In the genomic region with DNA sequence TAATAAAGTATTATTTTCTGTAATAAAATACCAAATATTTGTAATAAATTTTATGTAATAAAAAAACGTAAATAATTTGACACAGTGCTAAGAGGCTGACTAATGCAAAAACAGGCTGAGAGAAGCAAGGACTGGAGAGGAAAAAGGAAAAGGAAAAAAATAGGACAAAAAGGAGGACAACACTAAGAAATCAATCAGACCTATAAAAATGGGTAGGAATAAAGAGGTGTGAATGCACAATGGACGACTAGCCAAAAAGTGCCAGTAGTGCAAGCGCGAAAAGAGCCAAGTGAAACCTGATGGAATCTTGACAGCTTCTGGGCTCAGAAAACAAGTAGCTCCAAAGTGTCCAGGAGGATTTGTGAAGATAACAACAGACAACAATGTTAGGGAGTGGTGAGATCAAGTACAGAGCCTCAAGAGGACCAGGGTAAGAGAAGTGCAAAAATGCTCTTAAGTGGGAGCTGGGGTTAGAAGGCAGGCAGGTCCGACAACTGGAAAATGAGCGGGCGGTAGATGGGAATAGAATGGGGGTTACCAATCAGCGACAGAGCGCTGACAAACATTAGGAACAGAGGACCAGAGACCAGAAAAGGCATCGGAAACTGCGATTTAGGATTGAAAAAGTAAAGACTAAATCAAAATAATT, we compare ENCODE assay signal across 9 cellular contexts. TPM values are rescaled to one million over a fixed set of nuclear protein-coding genes. Genes with fewer than 3 reads are reported as not detected.
DNase-seq lines count a peak whose midpoint lies in the region; ATAC-seq and TF ChIP-seq lines count a peak whose summit lies in the region.
"Had no signal": no experiment of that assay in that cellular context is flagged by ENCODE, and none has a peak within 500 bp of the region (broad histone marks: within the 10 kb centered on the region; RNA-seq: fewer than 3 reads in every experiment).

No MANE protein-coding gene starts in this region.

- H3K36me3 ChIP-seq in iPS DF 6.9 (ENCODE audit: control insufficient read depth, insufficient read depth, low read length) (no peaks in the 10 kb centered on the region), smooth muscle cell (ENCODE audit: low read depth) (no peaks in the 10 kb centered on the region)

- WGBS in iPS DF 6.9 (ENCODE audit: insufficient coverage, insufficient read length): no CpG with 5 or more reads among the region's 11 CpGs
- WGBS in smooth muscle cell (ENCODE audit: low lambda C conversion rate): 8% methylated on average over 11 of the region's 11 CpGs

- no peak overlapping the region for H3K27ac ChIP-seq in iPS DF 6.9 (ENCODE audit: low read length)
- peak overlapping the region; percentile 90 for H3K27ac ChIP-seq in smooth muscle cell (ENCODE audit: low read depth)

- peak overlapping the region; percentile 97 for H3K4me2 ChIP-seq in smooth muscle cell

- H3K27me3 Mint-ChIP-seq in WTC11 (ENCODE audit: low read depth): peaks cover 21% of the 10 kb centered on the region
- H3K27me3 Mint-ChIP-seq: central memory CD8-positive, alpha-beta T cell had no signal

- H3F3A ChIP-seq in smooth muscle cell (ENCODE audit: low read depth): no peaks in the 10 kb centered on the region

- no peaks in the 10 kb centered on the region for H3K4me1 ChIP-seq in iPS DF 6.9 (ENCODE audit: control insufficient read depth, insufficient read depth, low read length)
- peaks cover 22% of the 10 kb centered on the region for H3K4me1 ChIP-seq in smooth muscle cell (ENCODE audit: low read depth)

- H4K20me1 ChIP-seq in smooth muscle cell (ENCODE audit: low read depth): peaks cover 52% of the 10 kb centered on the region

- H3K27ac Mint-ChIP-seq in WTC11: no peak overlapping the region

- DNase-seq in activated gamma-delta T cell treated with Interleukin-2 at 50 U/mL for 16 hours (peak; percentile 12), activated gamma-delta T cell (lab: John Stamatoyannopoulos, UW) (no peak), WTC11 (ENCODE audit: low spot score) (no peak), iPS DF 6.9 (ENCODE audit: low read depth, low spot score) (no peak), smooth muscle cell (lab: John Stamatoyannopoulos, UW; ENCODE audit: unreplicated experiment) (no peak), NCI-H2196 (lab: John Stamatoyannopoulos, UW; ENCODE audit: unreplicated experiment) (no peak), SHP77 treated with DMSO at 0.1 percent for 48 hours (lab: John Stamatoyannopoulos, UW) (no peak)

- H3K36me3 Mint-ChIP-seq in WTC11: 0 out of 2 replicates have a peak, but pooled peaks cover under 1% of the 10 kb centered on the region

- H3K9me3 ChIP-seq in iPS DF 6.9 (ENCODE audit: control insufficient read depth, insufficient read depth, low read length) (no peaks in the 10 kb centered on the region), smooth muscle cell (replicated peaks; ENCODE audit: low read depth) (no peaks in the 10 kb centered on the region)

- no peaks in the 10 kb centered on the region for H3K9me3 Mint-ChIP-seq in WTC11

- H3K4me1 Mint-ChIP-seq in WTC11: peaks cover 5% of the 10 kb centered on the region; the same call in 1 of the 2 replicates

- peaks cover 61% of the 10 kb centered on the region for H3K79me2 ChIP-seq in smooth muscle cell (ENCODE audit: low read depth)

- CTCF ChIA-PET in WTC11 (lab: Charles Lee): interaction anchor here (0.6 to 1.8 kb wide), 7 partner anchors 34 to 248 kb away, joined by 3 to 8 read pairs (median 3); no protein-coding TSS in a partner anchor

- TF ChIP-seq CTCF in WTC11 (IDR thresholded peaks at IDR 0.05) (no peak), smooth muscle cell (IDR thresholded peaks at IDR 0.05; ENCODE audit: borderline replicate concordance, insufficient read depth, poor library complexity, severe bottlenecking) (no peak)

- peak overlapping the region; percentile 100 for H3K9ac ChIP-seq in smooth muscle cell (ENCODE audit: low read depth)

- POLR2A ChIA-PET in WTC11 (lab: Charles Lee): interaction anchor here (0.6 to 1.2 kb wide), 4 partner anchors 10 to 112 kb away, joined by 3 to 5 read pairs (median 5); no protein-coding TSS in a partner anchor

- ATAC-seq in HG03439 (IDR thresholded peaks at IDR 0.05; ENCODE audit: unreplicated experiment) (peak; percentile 15), WTC11 (peak; percentile 11; the same call in 1 of the 2 replicates)

- H3K27me3 ChIP-seq in iPS DF 6.9 (ENCODE audit: control insufficient read depth, insufficient read depth, low read length): no peaks in the 10 kb centered on the region
- H3K27me3 ChIP-seq in smooth muscle cell (ENCODE audit: low read depth): no peaks in the 10 kb centered on the region

- peak overlapping the region; percentile 99; the same call in 1 of the 2 replicates for H3K4me3 ChIP-seq in iPS DF 6.9 (ENCODE audit: low read length)
- peak overlapping the region; percentile 100 for H3K4me3 ChIP-seq in smooth muscle cell

- peak overlapping the region; percentile 81 for H2AFZ ChIP-seq in smooth muscle cell (ENCODE audit: low read depth)

- H3K4me3 Mint-ChIP-seq in WTC11: no peak overlapping the region
- H3K4me3 Mint-ChIP-seq: central memory CD8-positive, alpha-beta T cell had no signal

TF ChIP-seq in WTC11, 78 proteins besides CTCF, POLR2A, EP300 and RAD21:
- TF ChIP-seq PRRX2 (CRISPR knock-in tag; IDR thresholded peaks at IDR 0.05): no peak
- TF ChIP-seq, protein P1, sequence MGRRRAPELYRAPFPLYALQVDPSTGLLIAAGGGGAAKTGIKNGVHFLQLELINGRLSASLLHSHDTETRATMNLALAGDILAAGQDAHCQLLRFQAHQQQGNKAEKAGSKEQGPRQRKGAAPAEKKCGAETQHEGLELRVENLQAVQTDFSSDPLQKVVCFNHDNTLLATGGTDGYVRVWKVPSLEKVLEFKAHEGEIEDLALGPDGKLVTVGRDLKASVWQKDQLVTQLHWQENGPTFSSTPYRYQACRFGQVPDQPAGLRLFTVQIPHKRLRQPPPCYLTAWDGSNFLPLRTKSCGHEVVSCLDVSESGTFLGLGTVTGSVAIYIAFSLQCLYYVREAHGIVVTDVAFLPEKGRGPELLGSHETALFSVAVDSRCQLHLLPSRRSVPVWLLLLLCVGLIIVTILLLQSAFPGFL (CRISPR knock-in tag; IDR thresholded peaks at IDR 0.05; ENCODE audit: borderline replicate concordance): no peak
- peak; percentile 27; the same call in 1 of the 2 replicates for TF ChIP-seq HMGA2 (CRISPR knock-in tag; IDR thresholded peaks at IDR 0.05)
- TF ChIP-seq, protein P2, sequence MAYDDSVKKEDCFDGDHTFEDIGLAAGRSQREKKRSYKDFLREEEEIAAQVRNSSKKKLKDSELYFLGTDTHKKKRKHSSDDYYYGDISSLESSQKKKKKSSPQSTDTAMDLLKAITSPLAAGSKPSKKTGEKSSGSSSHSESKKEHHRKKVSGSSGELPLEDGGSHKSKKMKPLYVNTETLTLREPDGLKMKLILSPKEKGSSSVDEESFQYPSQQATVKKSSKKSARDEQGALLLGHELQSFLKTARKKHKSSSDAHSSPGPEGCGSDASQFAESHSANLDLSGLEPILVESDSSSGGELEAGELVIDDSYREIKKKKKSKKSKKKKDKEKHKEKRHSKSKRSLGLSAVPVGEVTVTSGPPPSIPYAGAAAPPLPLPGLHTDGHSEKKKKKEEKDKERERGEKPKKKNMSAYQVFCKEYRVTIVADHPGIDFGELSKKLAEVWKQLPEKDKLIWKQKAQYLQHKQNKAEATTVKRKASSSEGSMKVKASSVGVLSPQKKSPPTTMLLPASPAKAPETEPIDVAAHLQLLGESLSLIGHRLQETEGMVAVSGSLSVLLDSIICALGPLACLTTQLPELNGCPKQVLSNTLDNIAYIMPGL (CRISPR knock-in tag; IDR thresholded peaks at IDR 0.05): no peak
- no peak for TF ChIP-seq NR3C1 (CRISPR knock-in tag; conservative IDR thresholded peaks at IDR 0.05; ENCODE audit: low read depth)

RNA-seq across cellular contexts. Expression of gene BRAF, which starts 1.2 kb away (rescaled TPM):
- total RNA-seq in WTC11 (2021) (29.2 to 33.1 TPM (median 32.0 TPM) in 3 replicates), smooth muscle cell (28.9 and 29.4 TPM in 2 replicates)
- 6.5 and 9.1 TPM in 2 replicates for polyA plus RNA-seq in smooth muscle cell
